ENCODE assay signal across 8 cellular contexts in the genomic region with DNA sequence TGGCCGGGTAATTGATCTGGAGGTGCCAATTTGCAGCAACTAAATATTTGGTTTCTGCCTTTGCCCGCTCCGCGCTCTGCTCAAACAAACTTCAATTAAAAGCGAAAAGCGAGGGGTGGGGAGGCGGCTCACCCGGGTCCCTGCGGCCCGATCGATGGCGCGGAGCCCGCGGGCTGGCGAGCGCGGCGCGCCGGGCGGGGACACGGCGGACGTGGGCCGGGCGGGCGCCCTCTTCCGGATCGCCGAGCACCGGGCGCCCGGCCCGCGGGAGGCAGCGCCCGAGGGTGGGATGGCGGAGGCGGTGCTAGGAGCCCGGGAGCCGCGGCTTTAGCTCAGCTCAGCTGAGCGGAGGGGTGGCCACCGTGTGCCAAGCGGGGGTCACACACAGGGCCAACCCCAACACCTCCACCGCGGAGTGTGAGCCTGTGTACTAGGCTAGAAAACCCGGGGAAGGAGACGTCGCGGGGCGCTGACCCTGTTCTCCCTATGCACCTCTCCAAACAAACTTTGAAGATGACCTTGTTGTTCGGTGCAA. TPM values are rescaled to one million over a fixed set of nuclear protein-coding genes. Genes with fewer than 3 reads are reported as not detected.
DNase-seq lines count a peak whose midpoint lies in the region; ATAC-seq and TF ChIP-seq lines count a peak whose summit lies in the region.

No MANE protein-coding gene starts in this region.

- ATAC-seq in HG02678 (IDR thresholded peaks at IDR 0.05; ENCODE audit: unreplicated experiment) (peak; percentile 38), Panc1 (peak; percentile 73), GM18867 (IDR thresholded peaks at IDR 0.05; ENCODE audit: unreplicated experiment) (no peak)
- peak; percentile 60 to 68 for ATAC-seq in activated naive CD4-positive, alpha-beta T cell treated with anti-CD3 and anti-CD28 coated beads, Interleukin-2, amount 50 U/mL, for 72 hours

- peaks cover 29% of the 10 kb centered on the region for H3K4me1 Mint-ChIP-seq in CD14-positive monocyte

- H3K9ac ChIP-seq in rectal smooth muscle tissue (ENCODE audit: low read length) = no peak overlapping the region

- peaks cover 15 to 24% of the 10 kb centered on the region in 2 donors for H3K36me3 Mint-ChIP-seq in CD14-positive monocyte
- no peaks in the 10 kb centered on the region for H3K36me3 Mint-ChIP-seq in activated naive CD4-positive, alpha-beta T cell treated with anti-CD3 and anti-CD28 coated beads, Interleukin-2, amount 50 U/mL, for 72 hours

- in situ Hi-C loops in Panc1 (cut with HindIII; ENCODE audit: low pct_unique_long_range_greater_than_20kb, low sequenced_read_pairs) = no loop called here

- H3K27me3 Mint-ChIP-seq in CD14-positive monocyte (ENCODE audit: low read depth in 3 of 3) = peaks cover 39 to 49% (median 43%) of the 10 kb centered on the region in 3 donors

- BruUV-seq in Panc1 (replicated peaks; lab: Mats Ljungman, UMichigan) = no TSS peak

- H3K4me3 ChIP-seq in Panc1 (ENCODE audit: low read depth in 2 of 2, low read length in 2 of 2) (peak overlapping the region; percentile 38 to 46), left ventricle myocardium inferior (peak overlapping the region; percentile 70), rectal smooth muscle tissue (ENCODE audit: low read length) (peak overlapping the region; percentile 65)

- H3K4me3 Mint-ChIP-seq in CD14-positive monocyte = peak overlapping the region; percentile 91 to 95

- POLR2A ChIA-PET in Panc1 (lab: Charles Lee) = no interaction called here

- intact Hi-C loops in CD14-positive monocyte (cut with micrococcal nuclease) = no loop called here
- intact Hi-C loops in Panc1 (cut with micrococcal nuclease; ENCODE audit: unreplicated experiment) = no loop called here
- intact Hi-C loops in left ventricle myocardium inferior (cut with micrococcal nuclease) = loop anchor here (10.0 kb wide), 1 partner anchor 244 kb away; no protein-coding TSS in a partner anchor

- no peak overlapping the region; the same call in 1 of the 2 replicates for H3K27ac ChIP-seq in Panc1 (ENCODE audit: low read length)
- H3K27ac ChIP-seq in left ventricle myocardium inferior (replicated peaks) = peak overlapping the region; percentile 56
- peak overlapping the region; percentile 18 for H3K27ac ChIP-seq in rectal smooth muscle tissue (ENCODE audit: low read depth, low read length)

- H3K27ac Mint-ChIP-seq in CD14-positive monocyte = no peak overlapping the region
- peak overlapping the region in 1 of 2 donors; percentile 61 for H3K27ac Mint-ChIP-seq in activated naive CD4-positive, alpha-beta T cell treated with anti-CD3 and anti-CD28 coated beads, Interleukin-2, amount 50 U/mL, for 72 hours

- H3K9me3 ChIP-seq in Panc1 (ENCODE audit: control insufficient read depth, insufficient read depth, low read depth, low read length) (no peaks in the 10 kb centered on the region), left ventricle myocardium inferior (replicated peaks) (no peaks in the 10 kb centered on the region)

- H3K36me3 ChIP-seq in Panc1 (ENCODE audit: control insufficient read depth, insufficient read depth, low read length) = no peaks in the 10 kb centered on the region
- H3K36me3 ChIP-seq in left ventricle myocardium inferior = no peaks in the 10 kb centered on the region
- H3K36me3 ChIP-seq in rectal smooth muscle tissue (ENCODE audit: control insufficient read depth, insufficient read depth, low read length) = peaks cover 7% of the 10 kb centered on the region

- H3K27me3 ChIP-seq in Panc1 (ENCODE audit: control insufficient read depth, insufficient read depth, low read length) = no peaks in the 10 kb centered on the region
- peaks cover 9% of the 10 kb centered on the region for H3K27me3 ChIP-seq in left ventricle myocardium inferior (ENCODE audit: low read depth)
- peaks cover 6% of the 10 kb centered on the region for H3K27me3 ChIP-seq in rectal smooth muscle tissue (ENCODE audit: control insufficient read depth, insufficient read depth, low read length)

- peaks cover 0 to 23% (median 10%) of the 10 kb centered on the region in 7 donors for H3K9me3 Mint-ChIP-seq in CD14-positive monocyte
- H3K9me3 Mint-ChIP-seq in activated naive CD4-positive, alpha-beta T cell treated with anti-CD3 and anti-CD28 coated beads, Interleukin-2, amount 50 U/mL, for 72 hours = no peaks in the 10 kb centered on the region

- H3K4me1 ChIP-seq in Panc1 (ENCODE audit: control insufficient read depth, insufficient read depth, low read length) (peaks cover 19% of the 10 kb centered on the region), left ventricle myocardium inferior (peaks cover 48% of the 10 kb centered on the region), rectal smooth muscle tissue (ENCODE audit: control insufficient read depth, insufficient read depth, low read length) (peaks cover 15% of the 10 kb centered on the region)

- CTCF ChIA-PET in Panc1 (lab: Charles Lee) = interaction anchor here (0.7 to 3.5 kb wide), 2 partner anchors 13 to 99 kb away, joined by 6 to 15 read pairs; no protein-coding TSS in a partner anchor

- TF ChIP-seq CTCF in CD14-positive monocyte (IDR thresholded peaks at IDR 0.05) = peak; percentile 74
- peak; percentile 82 for TF ChIP-seq CTCF in Panc1 (IDR thresholded peaks at IDR 0.05)
- peak; percentile 67 for TF ChIP-seq CTCF in left ventricle myocardium inferior (IDR thresholded peaks at IDR 0.05; ENCODE audit: borderline replicate concordance)

- DNase-seq in CD14-positive monocyte (ENCODE audit: low spot score) (no peak), Panc1 (ENCODE audit: low read depth, low spot score) (no peak), left ventricle myocardium inferior (peak; percentile 60), T-helper 9 cell (no peak)
- DNase-seq in activated naive CD4-positive, alpha-beta T cell treated with anti-CD3 and anti-CD28 coated beads, Interleukin-2, amount 50 U/mL, for 72 hours (ENCODE audit: low spot score in 2 of 2) = peak in 1 of 2 donors; percentile 53

RNA-seq across cellular contexts. Expression of gene DCAKD, which starts 32.2 kb away (rescaled TPM):
- 1 to 10 TPM; 6.6 to 8.7 TPM for polyA plus RNA-seq in CD14-positive monocyte
- total RNA-seq in Panc1 (2021; ENCODE audit: unreplicated experiment) (24.3 TPM), left ventricle myocardium inferior (25.9 TPM)
- 31.4 TPM for polyA plus RNA-seq in Panc1 (2012; ENCODE audit: insufficient read length)
- 10 to 100 TPM; 38.9 to 93.4 TPM for total RNA-seq in activated naive CD4-positive, alpha-beta T cell treated with anti-CD3 and anti-CD28 coated beads, Interleukin-2, amount 50 U/mL, for 72 hours

RNA-seq across cellular contexts. Expression of gene NMT1, which starts 41.9 kb away (rescaled TPM):
- polyA plus RNA-seq in CD14-positive monocyte = 10 to 100 TPM; 45.1 to 50.2 TPM
- 105 TPM for total RNA-seq in Panc1 (2021; ENCODE audit: unreplicated experiment)
- polyA plus RNA-seq in Panc1 (2012; ENCODE audit: insufficient read length) = 141 TPM
- total RNA-seq in activated naive CD4-positive, alpha-beta T cell treated with anti-CD3 and anti-CD28 coated beads, Interleukin-2, amount 50 U/mL, for 72 hours = 100 to 1,000 TPM; 130 to 270 TPM
- 86.0 TPM for total RNA-seq in left ventricle myocardium inferior

RNA-seq across cellular contexts. Expression of gene C1QL1, which starts 51.1 kb away (rescaled TPM):
- not detected for polyA plus RNA-seq in CD14-positive monocyte
- total RNA-seq in Panc1 (2021; ENCODE audit: unreplicated experiment) (9.5 TPM), left ventricle myocardium inferior (0.74 TPM)
- 18.2 TPM for polyA plus RNA-seq in Panc1 (2012; ENCODE audit: insufficient read length)
- total RNA-seq in activated naive CD4-positive, alpha-beta T cell treated with anti-CD3 and anti-CD28 coated beads, Interleukin-2, amount 50 U/mL, for 72 hours = under 1 TPM in 1 of 2 donors, not detected in 1; 0.18 TPM
